ENCODE assay signal across 8 cellular contexts in the genomic region with DNA sequence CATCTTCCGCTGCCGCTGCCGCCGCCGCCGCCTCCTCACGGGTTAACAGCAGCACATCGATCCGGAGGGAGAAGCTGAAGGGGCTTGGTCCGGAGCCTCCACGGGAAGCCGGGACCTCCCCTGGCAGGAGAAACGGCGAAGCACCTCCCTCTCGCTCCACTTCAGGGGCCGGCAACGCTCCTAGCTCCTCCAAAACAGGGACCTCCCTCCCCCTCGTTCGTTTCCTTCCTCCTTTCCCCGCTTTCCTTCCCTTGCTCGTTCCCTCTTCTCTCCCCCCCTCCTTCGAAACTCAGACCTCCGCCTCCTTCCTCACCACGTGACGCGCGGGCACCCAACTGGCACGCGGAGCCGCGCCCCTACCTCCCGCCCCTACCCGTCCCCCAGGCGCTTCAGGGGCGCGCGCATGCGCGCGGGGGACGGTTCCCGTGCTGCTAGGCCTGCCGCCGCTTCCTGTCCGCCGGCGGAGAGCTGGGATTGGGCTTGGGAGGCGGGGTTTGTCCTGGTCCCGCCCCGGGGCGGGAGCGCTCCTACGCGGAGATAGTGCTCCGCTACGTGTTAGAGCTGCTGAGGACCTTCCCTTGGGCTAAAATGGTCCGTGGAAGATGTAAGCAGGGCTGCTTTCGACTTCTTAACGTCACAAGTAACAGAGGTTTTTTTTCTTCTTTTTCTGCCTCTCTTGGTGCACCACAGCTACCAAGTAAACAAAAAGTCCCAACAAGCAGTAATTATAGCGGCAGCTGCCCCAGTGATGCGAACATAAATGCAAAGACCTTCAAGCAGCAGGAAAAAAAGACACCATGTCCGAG. TPM values are rescaled to one million over a fixed set of nuclear protein-coding genes. Genes with fewer than 3 reads are reported as not detected.
DNase-seq lines count a peak whose midpoint lies in the region; ATAC-seq and TF ChIP-seq lines count a peak whose summit lies in the region.

A gene with protein sequence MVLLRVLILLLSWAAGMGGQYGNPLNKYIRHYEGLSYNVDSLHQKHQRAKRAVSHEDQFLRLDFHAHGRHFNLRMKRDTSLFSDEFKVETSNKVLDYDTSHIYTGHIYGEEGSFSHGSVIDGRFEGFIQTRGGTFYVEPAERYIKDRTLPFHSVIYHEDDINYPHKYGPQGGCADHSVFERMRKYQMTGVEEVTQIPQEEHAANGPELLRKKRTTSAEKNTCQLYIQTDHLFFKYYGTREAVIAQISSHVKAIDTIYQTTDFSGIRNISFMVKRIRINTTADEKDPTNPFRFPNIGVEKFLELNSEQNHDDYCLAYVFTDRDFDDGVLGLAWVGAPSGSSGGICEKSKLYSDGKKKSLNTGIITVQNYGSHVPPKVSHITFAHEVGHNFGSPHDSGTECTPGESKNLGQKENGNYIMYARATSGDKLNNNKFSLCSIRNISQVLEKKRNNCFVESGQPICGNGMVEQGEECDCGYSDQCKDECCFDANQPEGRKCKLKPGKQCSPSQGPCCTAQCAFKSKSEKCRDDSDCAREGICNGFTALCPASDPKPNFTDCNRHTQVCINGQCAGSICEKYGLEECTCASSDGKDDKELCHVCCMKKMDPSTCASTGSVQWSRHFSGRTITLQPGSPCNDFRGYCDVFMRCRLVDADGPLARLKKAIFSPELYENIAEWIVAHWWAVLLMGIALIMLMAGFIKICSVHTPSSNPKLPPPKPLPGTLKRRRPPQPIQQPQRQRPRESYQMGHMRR (minus strand): TSS at position 176 of the 806 bp plus-strand sequence. CDS start 173 bp downstream, at position 3.

- TF ChIP-seq CTCF in BE2C (IDR thresholded peaks at IDR 0.05; ENCODE audit: low read depth, low read length) (no peak), coronary artery (IDR thresholded peaks at IDR 0.05) (no peak)

- DNase-seq in BE2C (peak; percentile 99), GM19240 (ENCODE audit: insufficient read length, low spot score) (peak; percentile 96), NCI-H526 treated with DMSO at 0.1 percent for 48 hours (lab: John Stamatoyannopoulos, UW) (peak; percentile 97), coronary artery (ENCODE audit: low spot score) (peak; percentile 99), left kidney (ENCODE audit: low read depth, low spot score) (peak; percentile 100)
- DNase-seq in activated CD4-positive, alpha-beta T cell treated with anti-CD3 and anti-CD28 coated beads, Interleukin-2, amount 10 ng/mL, durations not matched to agents 24 days and 14 days, result peak; percentile 99
- DNase-seq in stimulated activated CD4-positive, alpha-beta T cell treated with anti-CD3 and anti-CD28 coated beads, Interleukin-2, amount 100 ng/mL, for 24 hours, result peak; percentile 98 to 99

- H3K36me3 Mint-ChIP-seq in activated CD4-positive, alpha-beta T cell treated with anti-CD3 and anti-CD28 coated beads, Interleukin-2, amount 10 ng/mL, durations not matched to agents 24 days and 14 days (ENCODE audit: low read depth), result peaks cover 16% of the 10 kb centered on the region

- peak; percentile 88 for ATAC-seq in HG03460 (IDR thresholded peaks at IDR 0.05; ENCODE audit: unreplicated experiment)

- no peaks in the 10 kb centered on the region for H3K27me3 Mint-ChIP-seq in activated CD4-positive, alpha-beta T cell treated with anti-CD3 and anti-CD28 coated beads, Interleukin-2, amount 10 ng/mL, durations not matched to agents 24 days and 14 days

- no peaks in the 10 kb centered on the region for H3K27me3 ChIP-seq in BE2C

- peak within 1 kb of the TSS; percentile 92 to 95 for H3K27ac ChIP-seq in coronary artery

- no peaks in the 10 kb centered on the region for H3K9me3 ChIP-seq in BE2C

- H3K4me1 Mint-ChIP-seq in activated CD4-positive, alpha-beta T cell treated with anti-CD3 and anti-CD28 coated beads, Interleukin-2, amount 10 ng/mL, durations not matched to agents 24 days and 14 days, result peaks cover 31% of the 10 kb centered on the region

- intact Hi-C loops in activated CD4-positive, alpha-beta T cell treated with anti-CD3 and anti-CD28 coated beads, Interleukin-2, amount 10 ng/mL, durations not matched to agents 24 days and 14 days (cut with micrococcal nuclease), result loop anchor here (1.0 to 10.0 kb wide), 11 partner anchors 22 to 1042 kb away; a partner anchor contains a TSS

- H3K4me3 ChIP-seq in BE2C (ENCODE audit: low read depth, low read length) (peak within 1 kb of the TSS; percentile 97), coronary artery (peak within 1 kb of the TSS; percentile 84)

- H3K27ac Mint-ChIP-seq in activated CD4-positive, alpha-beta T cell treated with anti-CD3 and anti-CD28 coated beads, Interleukin-2, amount 10 ng/mL, durations not matched to agents 24 days and 14 days, result peak within 1 kb of the TSS; percentile 92

- peaks cover 5% of the 10 kb centered on the region for H3K36me3 ChIP-seq in BE2C

- H3K4me1 ChIP-seq in BE2C, result no peaks in the 10 kb centered on the region

- H3K9me3 Mint-ChIP-seq in activated CD4-positive, alpha-beta T cell treated with anti-CD3 and anti-CD28 coated beads, Interleukin-2, amount 10 ng/mL, durations not matched to agents 24 days and 14 days, result no peaks in the 10 kb centered on the region

- H3K4me3 Mint-ChIP-seq in activated CD4-positive, alpha-beta T cell treated with anti-CD3 and anti-CD28 coated beads, Interleukin-2, amount 10 ng/mL, durations not matched to agents 24 days and 14 days, result peak within 1 kb of the TSS; percentile 92

RNA-seq across cellular contexts. Expression of the gene that starts here (rescaled TPM):
- 75.1 TPM for polyA plus RNA-seq in BE2C (2012; ENCODE audit: insufficient read depth, insufficient read length, low read depth)
- 103 and 111 TPM in 2 replicates for total RNA-seq in activated CD4-positive, alpha-beta T cell treated with anti-CD3 and anti-CD28 coated beads, Interleukin-2, amount 10 ng/mL, durations not matched to agents 24 days and 14 days

Comparison
In these comparisons a context has a peak if more than half of its experiments do, and no peak if none do; other contexts are left out.
1. Peak in every context shown above with its lines: DNase-seq, ATAC-seq, H3K4me3 ChIP-seq and H3K27ac ChIP-seq.